ENCODE assay signal across 8 cellular contexts in the genomic region with DNA sequence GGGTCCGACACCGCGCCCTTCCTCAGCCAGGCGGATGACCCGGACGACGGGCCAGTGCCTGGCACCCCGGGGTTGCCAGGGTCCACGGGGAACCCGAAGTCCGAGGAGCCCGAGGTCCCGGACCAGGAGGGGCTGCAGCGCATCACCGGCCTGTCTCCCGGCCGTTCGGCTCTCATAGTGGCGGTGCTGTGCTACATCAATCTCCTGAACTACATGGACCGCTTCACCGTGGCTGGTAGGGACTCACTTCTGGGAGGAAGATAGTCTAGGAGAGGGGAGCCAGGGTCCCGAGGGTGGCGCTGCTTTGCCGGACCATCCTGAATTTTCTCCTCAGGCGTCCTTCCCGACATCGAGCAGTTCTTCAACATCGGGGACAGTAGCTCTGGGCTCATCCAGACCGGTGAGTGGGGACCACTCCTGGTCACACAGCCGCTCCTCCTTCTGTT. TPM values are rescaled to one million over a fixed set of nuclear protein-coding genes. Genes with fewer than 3 reads are reported as not detected.
A peak's percentile ranks its signal among the peaks of the same experiment; 100 is the strongest.
DNase-seq lines count a peak whose midpoint lies in the region; FAIRE-seq and TF ChIP-seq lines count a peak whose summit lies in the region.

No MANE protein-coding gene starts in this region.

- 8 to 9% (median 8%) methylated on average over 27 to 30 of the region's 30 CpGs for WGBS in small intestine, 3 donors

- TF ChIP-seq CTCF in HFF-Myc (IDR thresholded peaks at IDR 0.05; ENCODE audit: low read depth, low read length, missing control alignments) (no peak), WERI-Rb-1 (IDR thresholded peaks at IDR 0.05; ENCODE audit: low read depth, low read length) (no peak), left ventricle myocardium inferior (IDR thresholded peaks at IDR 0.05; ENCODE audit: borderline replicate concordance) (no peak)

- peaks cover 18 to 42% (median 25%) of the 10 kb centered on the region in 10 experiments for H3K4me1 ChIP-seq in BLaER1 treated with 17β-estradiol and CSF1 and Interleukin-3, amounts not matched to agents 10 nM and 100 nM
- H3K4me1 ChIP-seq in left ventricle myocardium inferior (peaks cover 28% of the 10 kb centered on the region), small intestine (ENCODE audit: control insufficient read depth in 2 of 2, insufficient read depth in 1 of 2, low read depth in 1 of 2, low read length in 1 of 2) (peaks cover 2 to 5% of the 10 kb centered on the region in 2 donors)

- no peaks in the 10 kb centered on the region for H3K27me3 ChIP-seq in BLaER1 treated with 17β-estradiol and CSF1 and Interleukin-3, amounts not matched to agents 10 nM and 100 nM
- H3K27me3 ChIP-seq in WERI-Rb-1 (ENCODE audit: insufficient read depth, low read depth, severe bottlenecking) (no peaks in the 10 kb centered on the region), left ventricle myocardium inferior (ENCODE audit: low read depth) (no peaks in the 10 kb centered on the region), small intestine (ENCODE audit: control insufficient read depth in 2 of 2, insufficient read depth in 2 of 2, low read length in 2 of 2) (no peaks in the 10 kb centered on the region)

- peak overlapping the region; percentile 69 to 90 (median 86) for H3K27ac ChIP-seq in BLaER1 treated with 17β-estradiol and CSF1 and Interleukin-3, amounts not matched to agents 10 nM and 100 nM
- H3K27ac ChIP-seq in WERI-Rb-1 (peak overlapping the region; percentile 39), left ventricle myocardium inferior (replicated peaks) (peak overlapping the region; percentile 89), small intestine (ENCODE audit: low read depth in 1 of 2, low read length in 1 of 2) (peak overlapping the region in 1 of 2 donors; percentile 54)

- no peak for DNase-seq in HFF-Myc (ENCODE audit: extremely low read depth, low read depth)
- DNase-seq in WERI-Rb-1, result no peak
- no peak for DNase-seq in left ventricle myocardium inferior
- DNase-seq in small intestine, result no peak
- DNase-seq in HT-29 (ENCODE audit: low spot score), result no peak
- no peak for DNase-seq in Ammon's horn (ENCODE audit: low spot score)
- no peak for DNase-seq in NK-92 (lab: John Stamatoyannopoulos, UW; ENCODE audit: unreplicated experiment)

- peaks cover 13 to 42% (median 30%) of the 10 kb centered on the region in 11 experiments; a peak in 21 of 22 replicates for H3K36me3 ChIP-seq in BLaER1 treated with 17β-estradiol and CSF1 and Interleukin-3, amounts not matched to agents 10 nM and 100 nM
- H3K36me3 ChIP-seq in WERI-Rb-1 (peaks cover 7% of the 10 kb centered on the region; the same call in 1 of the 2 replicates), left ventricle myocardium inferior (peaks cover 36% of the 10 kb centered on the region), small intestine (ENCODE audit: control insufficient read depth in 2 of 2, insufficient read depth in 2 of 2, low read length in 2 of 2) (peaks cover 0 to 1% of the 10 kb centered on the region in 2 donors)

- intact Hi-C loops in left ventricle myocardium inferior (cut with micrococcal nuclease), result no loop called here

- peak overlapping the region; percentile 80 to 97 (median 88) for H3K4me3 ChIP-seq in BLaER1 treated with 17β-estradiol and CSF1 and Interleukin-3, amounts not matched to agents 10 nM and 100 nM
- H3K4me3 ChIP-seq in HFF-Myc (replicated peaks; ENCODE audit: low read depth, low read length) (peak overlapping the region; percentile 98), WERI-Rb-1 (ENCODE audit: low read depth, low read length) (peak overlapping the region; percentile 66), left ventricle myocardium inferior (peak overlapping the region; percentile 96), small intestine (ENCODE audit: low read depth in 1 of 2, low read length in 2 of 2) (peak overlapping the region; percentile 74 to 94)

- peak overlapping the region; percentile 82 to 95 (median 89) for H3K9ac ChIP-seq in BLaER1 treated with 17β-estradiol and CSF1 and Interleukin-3, amounts not matched to agents 10 nM and 100 nM

- no peaks in the 10 kb centered on the region for H3K9me3 ChIP-seq in BLaER1 treated with 17β-estradiol and CSF1 and Interleukin-3, amounts not matched to agents 10 nM and 100 nM (replicated peaks in 1 of 11)
- H3K9me3 ChIP-seq in WERI-Rb-1 (ENCODE audit: severe bottlenecking) (no peaks in the 10 kb centered on the region), left ventricle myocardium inferior (replicated peaks) (no peaks in the 10 kb centered on the region), small intestine (ENCODE audit: control insufficient read depth, low read depth) (no peaks in the 10 kb centered on the region)

- H3K4me2 ChIP-seq in BLaER1 treated with 17β-estradiol and CSF1 and Interleukin-3, amounts not matched to agents 10 nM and 100 nM, result peak overlapping the region; percentile 86 to 100 (median 97)

- FAIRE-seq in small intestine (lab: Jason Lieb, UNC), result no peak

- H4K20me1 ChIP-seq in BLaER1 treated with 17β-estradiol and CSF1 and Interleukin-3, amounts not matched to agents 10 nM and 100 nM, result peaks cover 0 to 29% (median 0%) of the 10 kb centered on the region in 11 experiments; a peak in 8 of 22 replicates

RNA-seq across cellular contexts. Expression of gene SPNS1, which starts 0.6 kb away (rescaled TPM):
- 16.5 TPM for total RNA-seq in left ventricle myocardium inferior
- polyA plus RNA-seq in small intestine, result 10 to 100 TPM; 41.7 to 65.1 (median 53.0) TPM
- total RNA-seq in HT-29 (2014; rRNA removed; shearing (Covaris generic)), result 79.6 and 88.8 TPM in 2 replicates

RNA-seq across cellular contexts. Expression of gene LAT, which starts 9.7 kb away (rescaled TPM):
- 0.93 TPM for total RNA-seq in left ventricle myocardium inferior
- polyA plus RNA-seq in small intestine, result 10 to 100 TPM in 2 of 3 donors, 1 to 10 TPM in 1; 7.5 to 19.2 (median 13.2) TPM
- 14.8 and 22.7 TPM in 2 replicates for total RNA-seq in HT-29 (2014; rRNA removed; shearing (Covaris generic))

RNA-seq across cellular contexts. Expression of gene NFATC2IP, which starts 24.4 kb away (rescaled TPM):
- 18.1 TPM for total RNA-seq in left ventricle myocardium inferior
- 10 to 100 TPM; 16.5 to 23.3 (median 21.7) TPM for polyA plus RNA-seq in small intestine
- total RNA-seq in HT-29 (2014; rRNA removed; shearing (Covaris generic)), result 54.8 and 66.3 TPM in 2 replicates

RNA-seq across cellular contexts. Expression of gene CD19, which starts 43.4 kb away (rescaled TPM):
- not detected for total RNA-seq in left ventricle myocardium inferior
- 1 to 10 TPM in 1 of 3 donors, under 1 TPM in 1, not detected in 1; 0.81 to 2.4 TPM for polyA plus RNA-seq in small intestine
- not detected in 2 replicates for total RNA-seq in HT-29 (2014; rRNA removed; shearing (Covaris generic))

RNA-seq across cellular contexts. Expression of gene RABEP2, which starts 50.1 kb away (rescaled TPM):
- 17.7 TPM for total RNA-seq in left ventricle myocardium inferior
- 10 to 100 TPM; 26.5 to 55.7 (median 30.0) TPM for polyA plus RNA-seq in small intestine
- 47.3 and 59.1 TPM in 2 replicates for total RNA-seq in HT-29 (2014; rRNA removed; shearing (Covaris generic))
